ENCODE assay signal across 7 cellular contexts in genomic region chr17:58755577-58756245, GRCh38. TPM values are rescaled to one million over a fixed set of nuclear protein-coding genes. Genes with fewer than 3 reads are reported as not detected.
A peak's percentile ranks its signal among the peaks of the same experiment; 100 is the strongest.
DNase-seq lines count a peak whose midpoint lies in the region; ATAC-seq and TF ChIP-seq lines count a peak whose summit lies in the region.

Gene PPM1E, plus strand, starts transcription at chr17:58755854.

- 0% methylated on average over 8 of the region's 71 CpGs for WGBS in mammary epithelial cell (ENCODE audit: low coverage, missing lambda C conversion rate)
- WGBS in smooth muscle cell (ENCODE audit: low lambda C conversion rate): under 1% methylated on average over 69 of the region's 71 CpGs

- H3K4me1 ChIP-seq in mammary epithelial cell (ENCODE audit: insufficient read depth, low read length) (peaks cover 8% of the 10 kb centered on the region), smooth muscle cell (ENCODE audit: low read depth) (peaks cover 14% of the 10 kb centered on the region)

- no peak for TF ChIP-seq CTCF in WERI-Rb-1 (IDR thresholded peaks at IDR 0.05; ENCODE audit: low read depth, low read length)
- TF ChIP-seq CTCF in mammary epithelial cell (conservative IDR thresholded peaks at IDR 0.05 in 1 of 2, IDR thresholded peaks at IDR 0.05 in 1 of 2; ENCODE audit: extremely low read depth in 1 of 2, insufficient read depth in 1 of 2, low read depth in 1 of 2, low read length in 2 of 2): no peak
- TF ChIP-seq CTCF in smooth muscle cell (IDR thresholded peaks at IDR 0.05; ENCODE audit: borderline replicate concordance, insufficient read depth, poor library complexity, severe bottlenecking): no peak

- no TSS peak for BruUV-seq in mammary epithelial cell (replicated peaks; lab: Mats Ljungman, UMichigan)

- H3K36me3 ChIP-seq in WERI-Rb-1: peaks cover 12% of the 10 kb centered on the region
- no peaks in the 10 kb centered on the region for H3K36me3 ChIP-seq in mammary epithelial cell (ENCODE audit: insufficient read depth, low read length)
- no peaks in the 10 kb centered on the region for H3K36me3 ChIP-seq in smooth muscle cell (ENCODE audit: low read depth)

- no peaks in the 10 kb centered on the region for H3F3A ChIP-seq in smooth muscle cell (ENCODE audit: low read depth)

- no peak within 1 kb of the TSS for H3K9ac ChIP-seq in mammary epithelial cell (ENCODE audit: insufficient read depth, low read length)
- no peak within 1 kb of the TSS for H3K9ac ChIP-seq in smooth muscle cell (ENCODE audit: low read depth)

- H3K9me3 ChIP-seq in WERI-Rb-1 (ENCODE audit: severe bottlenecking) (no peaks in the 10 kb centered on the region), mammary epithelial cell (replicated peaks; ENCODE audit: insufficient read depth, low read length) (no peaks in the 10 kb centered on the region), smooth muscle cell (replicated peaks; ENCODE audit: low read depth) (no peaks in the 10 kb centered on the region)

- H3K4me3 ChIP-seq in WERI-Rb-1 (ENCODE audit: low read depth, low read length) (peak within 1 kb of the TSS; percentile 74), mammary epithelial cell (replicated peaks in 1 of 3; ENCODE audit: insufficient read depth in 1 of 3, low read depth in 2 of 3, low read length in 3 of 3) (peak within 1 kb of the TSS; percentile 58 to 66 (median 61)), smooth muscle cell (peak within 1 kb of the TSS; percentile 86)

- in situ Hi-C loops in mammary epithelial cell (cut with MboI; ENCODE audit: low sequenced_read_pairs in 2 of 2): no loop called here

- CTCF ChIA-PET in mammary epithelial cell (lab: Charles Lee; ENCODE audit: low non-redundant PET): no interaction called here

- no peaks in the 10 kb centered on the region for H3K27me3 ChIP-seq in WERI-Rb-1 (ENCODE audit: insufficient read depth, low read depth, severe bottlenecking)
- peaks cover 26% of the 10 kb centered on the region for H3K27me3 ChIP-seq in mammary epithelial cell (ENCODE audit: insufficient read depth, low read length)
- peaks cover 46% of the 10 kb centered on the region for H3K27me3 ChIP-seq in smooth muscle cell (ENCODE audit: low read depth)

- H3K79me2 ChIP-seq in mammary epithelial cell (ENCODE audit: insufficient read depth, low read length) (no peaks in the 10 kb centered on the region), smooth muscle cell (ENCODE audit: low read depth) (no peaks in the 10 kb centered on the region)

- H3K27ac ChIP-seq in WERI-Rb-1 (peak within 1 kb of the TSS; percentile 82), mammary epithelial cell (ENCODE audit: insufficient read depth, low read depth, low read length) (no peak within 1 kb of the TSS), smooth muscle cell (ENCODE audit: low read depth) (no peak within 1 kb of the TSS)

- H3K4me2 ChIP-seq in mammary epithelial cell (ENCODE audit: insufficient read depth, low read depth, low read length): peak within 1 kb of the TSS; percentile 99
- peak within 1 kb of the TSS; percentile 100 for H3K4me2 ChIP-seq in smooth muscle cell

- intact Hi-C loops in mammary epithelial cell (cut with micrococcal nuclease): no loop called here

- H4K20me1 ChIP-seq in mammary epithelial cell (ENCODE audit: insufficient read depth, low read length) (no peaks in the 10 kb centered on the region), smooth muscle cell (ENCODE audit: low read depth) (no peaks in the 10 kb centered on the region)

- H2AFZ ChIP-seq in mammary epithelial cell (ENCODE audit: low read depth, low read length) (peak within 1 kb of the TSS; percentile 90), smooth muscle cell (ENCODE audit: low read depth) (peak within 1 kb of the TSS; percentile 97)

- peak; percentile 59 for DNase-seq in GM19238 (ENCODE audit: insufficient read length, low spot score)
- peak; percentile 44 for DNase-seq in NCI-H2029 (lab: John Stamatoyannopoulos, UW)
- peak; percentile 93 for DNase-seq in WERI-Rb-1
- DNase-seq in mammary epithelial cell: peak; percentile 16
- DNase-seq in iris pigment epithelial cell (ENCODE audit: low read depth): peak; percentile 41
- peak; percentile 5 for DNase-seq in smooth muscle cell (lab: John Stamatoyannopoulos, UW; ENCODE audit: unreplicated experiment)

- dilution Hi-C loops in mammary epithelial cell (cut with HindIII; ENCODE audit: low sequenced_read_pairs): no loop called here

- ATAC-seq in GM21529 (IDR thresholded peaks at IDR 0.05; ENCODE audit: unreplicated experiment): no peak

RNA-seq across cellular contexts. Expression of gene PPM1E, which starts in this region (rescaled TPM):
- total RNA-seq in mammary epithelial cell (1 to 10 TPM in 1 of 2 donors, under 1 TPM in 1; 0.09 to 1.0 TPM), smooth muscle cell (0.72 and 1.6 TPM in 2 replicates)
- polyA plus RNA-seq in mammary epithelial cell (0.01 TPM), smooth muscle cell (0.02 and 0.29 TPM in 2 replicates)
- not detected for polyA minus RNA-seq in mammary epithelial cell

Comparison
In these comparisons a context has a peak if more than half of its experiments do, and no peak if none do; other contexts are left out.
1. DNase-seq: peak in every context shown above with its lines; median percentile 93 in WERI-Rb-1; 59 in GM19238; 44 in NCI-H2029; 41 in iris pigment epithelial cell; 16 in mammary epithelial cell; 5 in smooth muscle cell.